8 cellular contexts compared by ENCODE assay signal in the genomic region with DNA sequence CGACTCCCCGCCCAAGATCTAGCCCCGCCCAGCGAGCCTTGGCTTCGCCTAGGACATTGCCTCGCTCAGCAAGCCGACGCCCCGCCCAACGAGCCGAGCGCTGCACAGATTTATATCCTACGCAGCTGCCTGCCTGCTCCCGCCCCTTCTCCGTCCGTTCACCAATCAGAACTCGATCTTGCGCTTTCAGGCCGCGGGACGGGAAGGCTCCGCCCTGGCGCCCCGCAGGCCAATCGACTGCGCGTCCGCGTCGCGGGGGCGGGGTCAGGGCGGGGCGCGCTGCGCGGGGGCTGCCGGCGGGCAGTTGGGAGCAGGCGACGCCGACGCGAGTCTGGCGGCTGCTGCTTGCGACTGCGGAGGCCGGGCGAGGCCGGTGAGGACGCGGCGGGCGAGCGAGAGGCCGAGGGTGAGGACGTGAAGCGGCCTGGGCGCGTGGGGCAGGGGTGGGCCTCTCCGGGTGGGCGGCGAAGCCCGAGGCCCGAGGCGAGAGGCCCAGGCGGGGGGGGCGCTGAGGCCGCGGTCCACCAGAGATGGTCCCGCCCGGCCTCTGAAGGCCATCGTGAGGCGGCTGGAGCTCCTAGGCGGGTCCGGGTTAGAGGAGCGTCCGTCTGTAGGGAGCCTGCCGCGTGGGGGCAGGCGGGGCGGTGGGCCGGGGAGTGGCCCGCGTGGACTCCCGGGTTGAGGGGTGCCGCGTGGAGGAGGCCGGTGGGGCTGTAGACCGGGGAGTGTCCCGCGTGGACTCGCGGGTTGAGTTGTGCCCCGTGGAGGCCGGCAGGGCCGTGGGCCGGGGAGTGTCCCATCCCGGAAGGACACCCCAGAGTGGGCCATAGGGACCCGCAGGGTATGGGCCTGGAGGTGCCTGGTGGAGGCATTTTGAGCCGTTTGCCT.
A peak's percentile ranks its signal among the peaks of the same experiment; 100 is the strongest.
DNase-seq lines count a peak whose midpoint lies in the region; ATAC-seq and TF ChIP-seq lines count a peak whose summit lies in the region.

A gene with protein sequence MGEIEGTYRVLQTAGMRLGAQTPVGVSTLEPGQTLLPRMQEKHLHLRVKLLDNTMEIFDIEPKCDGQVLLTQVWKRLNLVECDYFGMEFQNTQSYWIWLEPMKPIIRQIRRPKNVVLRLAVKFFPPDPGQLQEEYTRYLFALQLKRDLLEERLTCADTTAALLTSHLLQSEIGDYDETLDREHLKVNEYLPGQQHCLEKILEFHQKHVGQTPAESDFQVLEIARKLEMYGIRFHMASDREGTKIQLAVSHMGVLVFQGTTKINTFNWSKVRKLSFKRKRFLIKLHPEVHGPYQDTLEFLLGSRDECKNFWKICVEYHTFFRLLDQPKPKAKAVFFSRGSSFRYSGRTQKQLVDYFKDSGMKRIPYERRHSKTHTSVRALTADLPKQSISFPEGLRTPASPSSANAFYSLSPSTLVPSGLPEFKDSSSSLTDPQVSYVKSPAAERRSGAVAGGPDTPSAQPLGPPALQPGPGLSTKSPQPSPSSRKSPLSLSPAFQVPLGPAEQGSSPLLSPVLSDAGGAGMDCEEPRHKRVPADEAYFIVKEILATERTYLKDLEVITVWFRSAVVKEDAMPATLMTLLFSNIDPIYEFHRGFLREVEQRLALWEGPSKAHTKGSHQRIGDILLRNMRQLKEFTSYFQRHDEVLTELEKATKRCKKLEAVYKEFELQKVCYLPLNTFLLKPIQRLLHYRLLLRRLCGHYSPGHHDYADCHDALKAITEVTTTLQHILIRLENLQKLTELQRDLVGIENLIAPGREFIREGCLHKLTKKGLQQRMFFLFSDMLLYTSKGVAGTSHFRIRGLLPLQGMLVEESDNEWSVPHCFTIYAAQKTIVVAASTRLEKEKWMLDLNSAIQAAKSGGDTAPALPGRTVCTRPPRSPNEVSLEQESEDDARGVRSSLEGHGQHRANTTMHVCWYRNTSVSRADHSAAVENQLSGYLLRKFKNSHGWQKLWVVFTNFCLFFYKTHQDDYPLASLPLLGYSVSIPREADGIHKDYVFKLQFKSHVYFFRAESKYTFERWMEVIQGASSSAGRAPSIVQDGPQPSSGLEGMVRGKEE (plus strand): TSS at position 303 of the 888 bp plus-strand sequence. CDS start 16,823 bp downstream, outside the sequence.

- ATAC-seq in GM19395 (IDR thresholded peaks at IDR 0.05; ENCODE audit: unreplicated experiment) (peak; percentile 75), HG03558 (IDR thresholded peaks at IDR 0.05; ENCODE audit: extremely low read depth, unreplicated experiment) (peak; percentile 70)

- peak within 1 kb of the TSS; percentile 87 for H3K27ac ChIP-seq in C4-2B

- no peak for TF ChIP-seq CTCF in C4-2B (conservative IDR thresholded peaks at IDR 0.05)

- DNase-seq in NCI-H748 (lab: John Stamatoyannopoulos, UW; ENCODE audit: unreplicated experiment) (peak; percentile 99), cortex of kidney (lab: John Stamatoyannopoulos, UW) (peak; percentile 58), left kidney (ENCODE audit: low read depth, low spot score) (peak; percentile 100)
- peak; percentile 97 for DNase-seq in activated CD4-positive, alpha-beta T cell treated with anti-CD3 and anti-CD28 coated beads, Interleukin-2, amount 50 U/mL, for 1 hour
- peak; percentile 98 for DNase-seq in stimulated activated CD4-positive, alpha-beta T cell treated with anti-CD3 and anti-CD28 coated beads, Interleukin-1b, Interleukin-23, amount 100 ng/mL, for 48 hours

Comparison
In these comparisons a context has a peak if more than half of its experiments do, and no peak if none do; other contexts are left out.
1. Peak in every context shown above with its lines: DNase-seq, ATAC-seq and H3K27ac ChIP-seq.